In genomic region chr1:209354111-209354839, GRCh38 we compare ENCODE assay signal across 1 cellular context.
TF ChIP-seq lines count a peak whose summit lies in the region.

No MANE protein-coding gene starts in this region.

TF ChIP-seq in WTC11, 78 proteins besides CTCF, POLR2A, EP300 and RAD21 (continued from another document):
- TF ChIP-seq CREB1 (CRISPR knock-in tag; IDR thresholded peaks at IDR 0.05) (no peak), MLX (CRISPR knock-in tag; IDR thresholded peaks at IDR 0.05) (no peak), ZNF263 (CRISPR knock-in tag; IDR thresholded peaks at IDR 0.05; ENCODE audit: low read depth) (no peak), E2F1 (CRISPR knock-in tag; IDR thresholded peaks at IDR 0.05) (no peak), TEAD1 (CRISPR knock-in tag; IDR thresholded peaks at IDR 0.05) (no peak), ZNF423 (CRISPR knock-in tag; IDR thresholded peaks at IDR 0.05) (no peak), CREM (CRISPR knock-in tag; IDR thresholded peaks at IDR 0.05) (no peak), CDX4 (CRISPR knock-in tag; IDR thresholded peaks at IDR 0.05; ENCODE audit: borderline replicate concordance) (no peak), JUN (CRISPR knock-in tag; IDR thresholded peaks at IDR 0.05) (no peak), SMAD4 (CRISPR knock-in tag; IDR thresholded peaks at IDR 0.05) (no peak), TCF7 (CRISPR knock-in tag; IDR thresholded peaks at IDR 0.05; ENCODE audit: low read depth) (no peak), ETV6 (CRISPR knock-in tag; IDR thresholded peaks at IDR 0.05) (no peak)
